ENCODE assay signal across 16 cellular contexts in the genomic region with DNA sequence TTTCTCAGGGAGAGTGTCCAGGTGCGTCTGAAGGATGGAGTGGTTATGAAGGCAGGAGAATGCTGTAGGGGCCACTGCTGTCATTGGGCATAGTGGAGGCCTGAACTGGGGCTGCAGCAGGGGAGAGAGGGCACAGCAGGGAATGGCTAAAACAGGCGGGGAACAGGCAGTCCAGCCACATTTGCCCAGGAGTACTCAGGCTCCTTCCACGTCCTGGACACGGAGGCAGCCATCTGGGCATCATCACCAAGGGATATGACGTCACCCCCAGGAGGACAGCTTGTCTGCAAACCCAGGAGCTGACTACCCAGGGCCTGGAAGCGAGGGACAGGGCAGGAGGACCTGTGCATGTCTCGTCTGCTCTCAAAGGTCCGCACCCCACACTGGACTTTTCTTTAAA. TPM values are rescaled to one million over a fixed set of nuclear protein-coding genes. Genes with fewer than 3 reads are reported as not detected.
"Had no signal": no experiment of that assay in that cellular context is flagged by ENCODE, and none has a peak within 500 bp of the region (broad histone marks: within the 10 kb centered on the region; RNA-seq: fewer than 3 reads in every experiment).

No MANE protein-coding gene starts in this region.

- H3K27ac ChIP-seq: heart left ventricle, left lung, testis had no signal

- H3K36me3 ChIP-seq: heart left ventricle, left lung had no signal

- H3K4me1 ChIP-seq: heart left ventricle, left lung, testis had no signal

- H3K9me3 ChIP-seq: left lung, testis had no signal

- H3K27me3 ChIP-seq: testis had no signal

- H3K4me3 ChIP-seq: heart left ventricle, left lung, testis had no signal

- DNase-seq: activated B cell treated with CpG ODN at 0.5 μM for 24 hours; activated CD4-positive, alpha-beta T cell treated with anti-CD3 and anti-CD28 coated beads, Interleukin-2, amount 10 ng/mL, durations not matched to agents 7 days and 5 days; activated CD8-positive, alpha-beta memory T cell treated with anti-CD3 and anti-CD28 coated beads for 24 hours; activated gamma-delta T cell; foreskin melanocyte; stimulated activated CD4-positive, alpha-beta T cell treated with anti-CD3 and anti-CD28 coated beads, Interleukin-4, amount 100 ng/mL, for 1 hour; T-helper 2 cell; testis had no signal

- FAIRE-seq: islet of Langerhans, TTC549 had no signal

- ATAC-seq: heart left ventricle; left lung; natural killer cell treated with Interleukin-12 subunit alpha and Interleukin-12 subunit beta and Interleukin-15 and Interleukin-18, amount 100 ng/mL, for 72 hours had no signal

RNA-seq across cellular contexts. Expression of a gene that starts 22.2 kb away (rescaled TPM):
- total RNA-seq: activated B cell treated with CpG ODN at 0.5 μM for 24 hours; activated CD4-positive, alpha-beta T cell treated with anti-CD3 and anti-CD28 coated beads, Interleukin-2, amount 10 ng/mL, durations not matched to agents 7 days and 5 days; heart left ventricle; left lung; natural killer cell treated with Interleukin-12 subunit alpha and Interleukin-12 subunit beta and Interleukin-15 and Interleukin-18, amount 100 ng/mL, for 72 hours; omental fat pad; pulmonary artery endothelial cell; urinary bladder had no signal
- polyA plus RNA-seq: heart left ventricle, urinary bladder had no signal
